ENCODE assay signal across 8 cellular contexts in genomic region chr4:138242830-138243149, GRCh38. TPM values are rescaled to one million over a fixed set of nuclear protein-coding genes. Genes with fewer than 3 reads are reported as not detected.
DNase-seq lines count a peak whose midpoint lies in the region; ATAC-seq and TF ChIP-seq lines count a peak whose summit lies in the region.

No MANE protein-coding gene starts in this region.

- peak overlapping the region in 3 of 4 donors; percentile 72 to 94 (median 88) for H3K27ac ChIP-seq in body of pancreas
- H3K27ac ChIP-seq in mesodermal cell (ENCODE audit: low read depth, low read length, severe bottlenecking), result peak overlapping the region; percentile 96

- H3K36me3 ChIP-seq in body of pancreas (replicated peaks in 1 of 2; ENCODE audit: insufficient read depth in 1 of 2, low read depth in 2 of 2), result no peaks in the 10 kb centered on the region
- H3K36me3 ChIP-seq in mesodermal cell (ENCODE audit: control insufficient read depth, insufficient read depth, low read length), result no peaks in the 10 kb centered on the region

- H3K9me3 ChIP-seq in body of pancreas (no peaks in the 10 kb centered on the region), mesodermal cell (ENCODE audit: control insufficient read depth, low read length) (no peaks in the 10 kb centered on the region)

- ATAC-seq in body of pancreas, result no peak
- no peak for ATAC-seq in HG03565 (IDR thresholded peaks at IDR 0.05; ENCODE audit: unreplicated experiment)
- ATAC-seq in HG03460 (IDR thresholded peaks at IDR 0.05; ENCODE audit: unreplicated experiment), result no peak

- H3K4me1 ChIP-seq in body of pancreas, result peaks cover 18% of the 10 kb centered on the region
- H3K4me1 ChIP-seq in mesodermal cell (ENCODE audit: control insufficient read depth, insufficient read depth, low read length, poor library complexity, severe bottlenecking), result peaks cover 5% of the 10 kb centered on the region

- TF ChIP-seq CTCF in AG09309 (IDR thresholded peaks at IDR 0.05; ENCODE audit: control insufficient read depth, insufficient read depth, low read depth, low read length, missing control alignments) (no peak), body of pancreas (IDR thresholded peaks at IDR 0.05) (no peak)

- WGBS in body of pancreas, 2 donors, result 14 to 56% methylated on average over 1 of the region's 1 CpG
- WGBS in mesodermal cell (ENCODE audit: insufficient coverage in 2 of 2), 2 experiments, result no CpG with 5 or more reads among the region's 1 CpG

- no peak for DNase-seq in AG09309 (ENCODE audit: low read depth)
- no peak for DNase-seq in Jurkat, Clone E6-1 (ENCODE audit: low read depth, low spot score)
- no peak for DNase-seq in body of pancreas
- no peak for DNase-seq in NCI-H2227 (lab: John Stamatoyannopoulos, UW; ENCODE audit: unreplicated experiment)
- DNase-seq in NCI-H2081 treated with DMSO at 0.1 percent for 48 hours (lab: John Stamatoyannopoulos, UW), result no peak

- H3K27me3 ChIP-seq in body of pancreas, result no peaks in the 10 kb centered on the region

- intact Hi-C loops in body of pancreas (cut with DNase I), result no loop called here

- TF ChIP-seq POLR2A in body of pancreas (IDR thresholded peaks at IDR 0.05), result no peak

- H3K4me3 ChIP-seq in AG09309 (ENCODE audit: control insufficient read depth, low read depth, low read length), result peak overlapping the region; percentile 16
- peak overlapping the region; percentile 50 for H3K4me3 ChIP-seq in Jurkat, Clone E6-1 (ENCODE audit: low read length)
- H3K4me3 ChIP-seq in body of pancreas, result no peak overlapping the region
- no peak overlapping the region for H3K4me3 ChIP-seq in mesodermal cell (ENCODE audit: extremely low read depth, insufficient read depth, low read length, poor library complexity, severe bottlenecking)

RNA-seq across cellular contexts. Expression of gene SLC7A11, which starts 0.6 kb away (rescaled TPM):
- 1.1 TPM for polyA plus RNA-seq in Jurkat, Clone E6-1 (2012; ENCODE audit: insufficient read depth, insufficient read length)
- total RNA-seq in body of pancreas, result 1 to 10 TPM; 3.3 to 3.4 TPM
- 6.3 TPM for polyA plus RNA-seq in mesodermal cell (2013, experiment 1 of 2)
- 7.4 TPM for polyA plus RNA-seq in mesodermal cell (2013, experiment 2 of 2)

Comparison
In these comparisons a context has a peak if more than half of its experiments do, and no peak if none do; other contexts are left out.
1. H3K4me3 ChIP-seq: peak in AG09309 (single experiment) and Jurkat, Clone E6-1 (single experiment); none in body of pancreas (0 of 2) and mesodermal cell (single experiment).